ENCODE assay signal across 9 cellular contexts in the genomic region with DNA sequence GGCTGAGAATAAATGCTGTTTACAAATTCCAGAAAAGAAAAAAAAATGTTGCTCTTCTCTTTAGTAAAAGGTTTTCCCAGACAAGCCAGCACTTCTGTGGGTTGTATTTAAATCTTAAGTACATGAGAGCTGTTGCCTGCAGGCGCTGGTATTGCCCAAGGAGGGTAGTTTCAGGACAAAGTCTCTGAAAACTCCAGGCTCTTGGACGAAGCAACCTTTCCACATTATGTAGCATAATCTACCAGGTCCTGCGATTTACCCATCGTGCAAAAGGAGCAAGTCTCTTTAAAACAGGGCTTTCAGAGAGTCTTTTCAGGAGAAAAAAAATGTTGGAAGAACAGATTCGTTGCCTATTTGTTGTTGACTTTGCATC.
DNase-seq lines count a peak whose midpoint lies in the region; ATAC-seq, FAIRE-seq and TF ChIP-seq lines count a peak whose summit lies in the region.
"Had no signal": no experiment of that assay in that cellular context is flagged by ENCODE, and none has a peak within 500 bp of the region (broad histone marks: within the 10 kb centered on the region; RNA-seq: fewer than 3 reads in every experiment).

No MANE protein-coding gene starts in this region.

- CTCF ChIA-PET in K562 (lab: Yijun Ruan, JAX; ENCODE audit: low intra/inter-chr PET ratio) = no interaction called here

- H3K27me3 ChIP-seq in K562 (ENCODE audit: control insufficient read depth in 2 of 2, insufficient read depth in 2 of 2, low read length in 2 of 2) = no peaks in the 10 kb centered on the region
- H3K27me3 ChIP-seq in neuron (ENCODE audit: insufficient read depth, low read length) = peaks cover 12% of the 10 kb centered on the region
- H3K27me3 ChIP-seq: body of pancreas had no signal

- H3K4me3 ChIP-seq in K562 (no peak overlapping the region), neuron (ENCODE audit: low read length) (peak overlapping the region; percentile 50)

- H3K9me1 ChIP-seq in K562 (ENCODE audit: control insufficient read depth, insufficient read depth, low read length) = no peaks in the 10 kb centered on the region

- WGBS in K562 (ENCODE audit: insufficient coverage, low coverage, missing lambda C conversion rate) = 22% methylated on average over 5 of the region's 5 CpGs

- H3K27ac ChIP-seq in K562 (ENCODE audit: extremely low read depth, low read depth, low read length) = no peak overlapping the region

- no peak for TF ChIP-seq RAD21 in K562 (CRISPR knock-in tag; conservative IDR thresholded peaks at IDR 0.05 in 1 of 2, IDR thresholded peaks at IDR 0.05 in 1 of 2)

- TF ChIP-seq EP300 in K562 (IDR thresholded peaks at IDR 0.05; ENCODE audit: low read length) = no peak

- POLR2A ChIA-PET in K562 (lab: Yijun Ruan, JAX) = no interaction called here

- DNase-seq in K562 (ENCODE audit: extremely low read depth in 1 of 4, low spot score in 3 of 4) (no peak), foreskin melanocyte (no peak), frontal cortex (ENCODE audit: low spot score in 2 of 2) (no peak), DMS153 treated with DMSO at 0.1 percent for 48 hours (lab: John Stamatoyannopoulos, UW; ENCODE audit: unreplicated experiment) (no peak)
- no peak for DNase-seq in effector CD4-positive, alpha-beta T cell

- peak; percentile 13 for ATAC-seq in GM18873 (IDR thresholded peaks at IDR 0.05; ENCODE audit: low FRiP score, unreplicated experiment)
- peak; percentile 20 for ATAC-seq in HG02840 (IDR thresholded peaks at IDR 0.05; ENCODE audit: low FRiP score, unreplicated experiment)
- no peak for ATAC-seq in K562

- TF ChIP-seq CTCF in K562 (IDR thresholded peaks at IDR 0.05 in 2 of 3, conservative IDR thresholded peaks at IDR 0.05 in 1 of 3; ENCODE audit: insufficient read depth in 2 of 3, low read depth in 1 of 3, low read length in 3 of 3) = no peak

- no peak for TF ChIP-seq POLR2A in K562 (conservative IDR thresholded peaks at IDR 0.05)

- no peaks in the 10 kb centered on the region for H3K79me2 ChIP-seq in K562 (ENCODE audit: control insufficient read depth, insufficient read depth, low read length)

- H3K4me1 ChIP-seq in K562 (replicated peaks in 1 of 2; ENCODE audit: control insufficient read depth in 2 of 2, insufficient read depth in 2 of 2, low read length in 2 of 2) (peaks cover 0 to 9% of the 10 kb centered on the region in 2 experiments; a peak in 2 of 5 replicates), neuron (ENCODE audit: insufficient read depth, low read length) (no peaks in the 10 kb centered on the region)

- no peaks in the 10 kb centered on the region for H3K36me3 ChIP-seq in K562 (ENCODE audit: control insufficient read depth, insufficient read depth, low read length)
- H3K36me3 ChIP-seq in neuron (ENCODE audit: insufficient read depth, low read length) = no peaks in the 10 kb centered on the region

- H2AFZ ChIP-seq in K562 (ENCODE audit: low read depth, low read length) (0 out of 2 replicates have a peak overlapping the region, but pooled peaks have one; percentile 17), neuron (ENCODE audit: low read depth, low read length) (peak overlapping the region; percentile 74)

- FAIRE-seq in K562 (lab: Jason Lieb, UNC) (no peak), frontal cortex (lab: Jason Lieb, UNC) (no peak)

- no peaks in the 10 kb centered on the region for H4K20me1 ChIP-seq in K562 (replicated peaks; ENCODE audit: control insufficient read depth, insufficient read depth, low read length)

- no peak overlapping the region for H3K9ac ChIP-seq in K562 (ENCODE audit: insufficient read depth in 1 of 2, low read depth in 2 of 2, low read length in 2 of 2)

- BruUV-seq in K562 (replicated peaks; lab: Mats Ljungman, UMichigan) = no TSS peak

- H3K9me3 ChIP-seq in K562 (replicated peaks; ENCODE audit: control insufficient read depth, insufficient read depth, low read depth, low read length) = peaks cover 3% of the 10 kb centered on the region
- H3K9me3 ChIP-seq in neuron (ENCODE audit: low read length) = no peaks in the 10 kb centered on the region
- H3K9me3 ChIP-seq: body of pancreas had no signal

- intact Hi-C loops in K562 (cut with micrococcal nuclease) = no loop called here

- no peak overlapping the region for H3K4me2 ChIP-seq in K562 (ENCODE audit: insufficient read depth, low read length)

- in situ Hi-C loops in K562 (cut with MboI) = no loop called here

TF ChIP-seq in K562, 482 proteins besides CTCF, POLR2A, EP300 and RAD21:
- no peak for TF ChIP-seq GATAD2B (IDR thresholded peaks at IDR 0.05; ENCODE audit: borderline replicate concordance)
- TF ChIP-seq PHB2 (IDR thresholded peaks at IDR 0.05; ENCODE audit: low read depth) = no peak
- TF ChIP-seq RBM39 (optimal IDR thresholded peaks at IDR 0.05; ENCODE audit: low read depth, low read length) = no peak
- TF ChIP-seq SRSF9 (IDR thresholded peaks at IDR 0.05; ENCODE audit: borderline replicate concordance, low read depth, low read length) = no peak
- no peak for TF ChIP-seq SRSF1 (IDR thresholded peaks at IDR 0.05; ENCODE audit: low read depth, low read length)
